In the genomic region with DNA sequence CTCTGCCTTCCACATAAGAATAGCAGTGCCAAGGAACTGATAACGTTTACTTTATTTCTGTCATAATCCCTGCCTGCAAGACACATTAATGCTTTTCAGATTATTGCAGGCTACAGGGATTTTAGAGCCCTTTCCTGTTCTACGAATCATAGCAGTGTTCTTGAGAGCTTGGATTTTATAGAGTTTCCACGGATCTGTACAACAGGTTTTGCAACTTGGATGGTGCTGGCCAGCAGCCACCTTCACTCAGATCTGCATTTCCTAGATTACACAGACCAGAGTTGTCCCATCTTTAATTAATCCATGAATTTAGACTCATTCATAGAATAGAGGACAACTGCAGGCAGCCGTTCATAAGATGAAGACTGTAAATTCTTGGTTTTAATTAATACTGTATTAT, we compare ENCODE assay signal across 19 cellular contexts. TPM values are rescaled to one million over a fixed set of nuclear protein-coding genes. Genes with fewer than 3 reads are reported as not detected.
A peak's percentile ranks its signal among the peaks of the same experiment; 100 is the strongest.
DNase-seq lines count a peak whose midpoint lies in the region; ATAC-seq and TF ChIP-seq lines count a peak whose summit lies in the region.
"Had no signal": no experiment of that assay in that cellular context is flagged by ENCODE, and none has a peak within 500 bp of the region (broad histone marks: within the 10 kb centered on the region; RNA-seq: fewer than 3 reads in every experiment).

No MANE protein-coding gene starts in this region.

- peaks cover 3% of the 10 kb centered on the region for H3K36me3 ChIP-seq in mammary epithelial cell (ENCODE audit: insufficient read depth, low read length)
- H3K36me3 ChIP-seq: cardiac muscle cell had no signal

- dilution Hi-C loops in mammary epithelial cell (cut with HindIII; ENCODE audit: low sequenced_read_pairs): no loop called here

- no peak for ATAC-seq in GM21390 (IDR thresholded peaks at IDR 0.05; ENCODE audit: unreplicated experiment)
- no peak for ATAC-seq in HG02763 (IDR thresholded peaks at IDR 0.05; ENCODE audit: unreplicated experiment)
- ATAC-seq: A549, K562, SK-N-SH treated with all-trans-retinoic acid at 6 μM for 48 hours had no signal

- no TSS peak for BruUV-seq in mammary epithelial cell (replicated peaks; lab: Mats Ljungman, UMichigan)

- TF ChIP-seq CTCF in AG10803 (conservative IDR thresholded peaks at IDR 0.05; ENCODE audit: low read length) (no peak), mammary epithelial cell (conservative IDR thresholded peaks at IDR 0.05 in 1 of 2, IDR thresholded peaks at IDR 0.05 in 1 of 2; ENCODE audit: extremely low read depth in 1 of 2, insufficient read depth in 1 of 2, low read depth in 1 of 2, low read length in 2 of 2) (no peak)

- H2AFZ ChIP-seq in mammary epithelial cell (ENCODE audit: low read depth, low read length): no peak overlapping the region

- DNase-seq in AG10803 (ENCODE audit: low read depth) (peak; percentile 13), mammary epithelial cell (peak; percentile 58), left kidney (ENCODE audit: low read depth, low spot score) (peak; percentile 3), DMS153 (lab: John Stamatoyannopoulos, UW) (no peak), NAMALWA (ENCODE audit: low spot score) (no peak)
- DNase-seq: activated CD4-positive, alpha-beta T cell treated with anti-CD3 and anti-CD28 coated beads for 4 hours; DND-41; kidney; NCI-H1105 treated with DMSO at 0.1 percent for 48 hours; NCI-H2171 treated with DMSO at 0.1 percent for 48 hours; NCI-H748 treated with DMSO at 0.1 percent for 48 hours had no signal

- TF ChIP-seq EP300 in Ishikawa (IDR thresholded peaks at IDR 0.05; ENCODE audit: borderline replicate concordance): no peak

- H3K9me3 ChIP-seq in mammary epithelial cell (replicated peaks; ENCODE audit: insufficient read depth, low read length): peaks cover 2% of the 10 kb centered on the region

- no peak overlapping the region for H3K4me2 ChIP-seq in mammary epithelial cell (ENCODE audit: insufficient read depth, low read depth, low read length)
- H3K4me2 ChIP-seq: A549 had no signal

- no peak overlapping the region for H3K27ac ChIP-seq in mammary epithelial cell (ENCODE audit: insufficient read depth, low read depth, low read length)
- H3K27ac ChIP-seq: A549, cardiac muscle cell, HL-60 had no signal

- H4K20me1 ChIP-seq in mammary epithelial cell (ENCODE audit: insufficient read depth, low read length): no peaks in the 10 kb centered on the region

- H3K4me1 ChIP-seq in mammary epithelial cell (ENCODE audit: insufficient read depth, low read length): peaks cover 6% of the 10 kb centered on the region
- H3K4me1 ChIP-seq: A549 had no signal

- H3K4me3 ChIP-seq in AG10803 (ENCODE audit: low read length): no peak overlapping the region
- H3K4me3 ChIP-seq in mammary epithelial cell (replicated peaks in 1 of 3; ENCODE audit: insufficient read depth in 1 of 3, low read depth in 2 of 3, low read length in 3 of 3): no peak overlapping the region
- H3K4me3 ChIP-seq: A549, cardiac muscle cell, K562 had no signal

- no peak overlapping the region for H3K9ac ChIP-seq in mammary epithelial cell (ENCODE audit: insufficient read depth, low read length)

- in situ Hi-C loops in mammary epithelial cell (cut with MboI; ENCODE audit: low sequenced_read_pairs in 2 of 2): no loop called here

- CTCF ChIA-PET in mammary epithelial cell (lab: Charles Lee; ENCODE audit: low non-redundant PET): no interaction called here

- H3K79me2 ChIP-seq in mammary epithelial cell (ENCODE audit: insufficient read depth, low read length): no peaks in the 10 kb centered on the region

- no peak for TF ChIP-seq RAD21 in Ishikawa (IDR thresholded peaks at IDR 0.05; ENCODE audit: low read depth)

- WGBS in mammary epithelial cell (ENCODE audit: low coverage, missing lambda C conversion rate): 10% methylated on average over 4 of the region's 4 CpGs

- intact Hi-C loops in mammary epithelial cell (cut with micrococcal nuclease): no loop called here

- H3K27me3 ChIP-seq in mammary epithelial cell (ENCODE audit: insufficient read depth, low read length): no peaks in the 10 kb centered on the region
- H3K27me3 ChIP-seq: cardiac muscle cell had no signal

TF ChIP-seq in Ishikawa, 13 proteins besides CTCF, POLR2A, EP300 and RAD21:
- no peak for TF ChIP-seq ZBTB7A (IDR thresholded peaks at IDR 0.05; ENCODE audit: low read depth)
- no peak for TF ChIP-seq EGR1 (IDR thresholded peaks at IDR 0.05)
- TF ChIP-seq TCF12 (IDR thresholded peaks at IDR 0.05; ENCODE audit: low read depth): no peak
- no peak for TF ChIP-seq YY1 (IDR thresholded peaks at IDR 0.05; ENCODE audit: low read depth)
- TF ChIP-seq CEBPB (IDR thresholded peaks at IDR 0.05): no peak
- TF ChIP-seq REST (IDR thresholded peaks at IDR 0.05; ENCODE audit: low read depth): peak; percentile 38; the same call in 1 of the 2 replicates
- TF ChIP-seq, protein P1, sequence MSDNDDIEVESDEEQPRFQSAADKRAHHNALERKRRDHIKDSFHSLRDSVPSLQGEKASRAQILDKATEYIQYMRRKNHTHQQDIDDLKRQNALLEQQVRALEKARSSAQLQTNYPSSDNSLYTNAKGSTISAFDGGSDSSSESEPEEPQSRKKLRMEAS (IDR thresholded peaks at IDR 0.05): no peak
- TF ChIP-seq TAF1 (IDR thresholded peaks at IDR 0.05; ENCODE audit: low read depth): no peak

RNA-seq across cellular contexts. Expression of gene SLC12A2, which starts 38.1 kb away (rescaled TPM):
- total RNA-seq in mammary epithelial cell: 10 to 100 TPM; 24.1 to 50.3 TPM
- 10.8 TPM for polyA plus RNA-seq in mammary epithelial cell
- 33.2 TPM for polyA minus RNA-seq in mammary epithelial cell

Comparison
In these comparisons a context has a peak if more than half of its experiments do, and no peak if none do; other contexts are left out.
1. DNase-seq: peak in AG10803 (single experiment), mammary epithelial cell (single experiment) and left kidney (single experiment); none in DMS153 (single experiment) and NAMALWA (single experiment).